8 cellular contexts compared by ENCODE assay signal in genomic region chr7:152434511-152435383, GRCh38. TPM values are rescaled to one million over a fixed set of nuclear protein-coding genes. Genes with fewer than 3 reads are reported as not detected.
DNase-seq lines count a peak whose midpoint lies in the region; ATAC-seq and TF ChIP-seq lines count a peak whose summit lies in the region.
"Not testable (repeated sequence)": the region's sequence is repeated elsewhere in the genome, so short reads cannot be mapped to it uniquely, and the experiment has no call there.

No MANE protein-coding gene starts in this region.

- peak; percentile 59 for ATAC-seq in SK-N-SH treated with all-trans-retinoic acid at 6 μM for 48 hours

- peak overlapping the region; percentile 89 for H3K27ac Mint-ChIP-seq in activated naive CD4-positive, alpha-beta T cell treated with anti-CD3 and anti-CD28 coated beads for 36 hours
- peak overlapping the region; percentile 99 for H3K27ac Mint-ChIP-seq in mesothelial cell of epicardium

- H3K79me2 ChIP-seq in fibroblast of lung (ENCODE audit: control insufficient read depth, insufficient read depth, low read length): peaks cover 51% of the 10 kb centered on the region

- H3K4me2 ChIP-seq in fibroblast of lung (ENCODE audit: extremely low read depth, insufficient read depth, low read length): peak overlapping the region; percentile 99

- not testable (repeated sequence) for H3K36me3 ChIP-seq in BE2C; HUES6 (ENCODE audit: control insufficient read depth, insufficient read depth, low read length); fibroblast of lung (ENCODE audit: control insufficient read depth, insufficient read depth, low read length)

- not testable (repeated sequence) for H3K9me3 Mint-ChIP-seq in activated naive CD4-positive, alpha-beta T cell treated with anti-CD3 and anti-CD28 coated beads for 36 hours; mesothelial cell of epicardium

- not testable (repeated sequence) for H3K27ac ChIP-seq in HUES6 (ENCODE audit: low read depth, low read length)
- H3K27ac ChIP-seq in fibroblast of lung (ENCODE audit: insufficient read depth, low read length): peak overlapping the region; percentile 82

- not testable (repeated sequence) for H3K27me3 ChIP-seq in BE2C; HUES6 (ENCODE audit: control insufficient read depth, insufficient read depth, low read length); fibroblast of lung (ENCODE audit: control insufficient read depth, insufficient read depth, low read length)

- peak overlapping the region; percentile 89 for H3K4me3 Mint-ChIP-seq in activated naive CD4-positive, alpha-beta T cell treated with anti-CD3 and anti-CD28 coated beads for 36 hours
- H3K4me3 Mint-ChIP-seq in mesothelial cell of epicardium: peak overlapping the region; percentile 95

- H4K20me1 ChIP-seq in fibroblast of lung (ENCODE audit: control insufficient read depth, extremely low read depth, insufficient read depth, low read length): not testable (repeated sequence)

- TF ChIP-seq CTCF in BE2C (IDR thresholded peaks at IDR 0.05; ENCODE audit: low read depth, low read length); GM20000 (IDR thresholded peaks at IDR 0.05; ENCODE audit: extremely low read depth, missing control alignments); fibroblast of lung (conservative IDR thresholded peaks at IDR 0.05 in 1 of 2, IDR thresholded peaks at IDR 0.05 in 1 of 2; ENCODE audit: low read depth in 1 of 2, low read length in 2 of 2); mesothelial cell of epicardium (IDR thresholded peaks at IDR 0.05; ENCODE audit: unreplicated experiment): not testable (repeated sequence)

- DNase-seq in BE2C (peak; percentile 41), GM20000 (ENCODE audit: low spot score) (peak; percentile 21), fibroblast of lung (ENCODE audit: low read depth in 2 of 2) (peak; percentile 33 to 57), mesothelial cell of epicardium (ENCODE audit: low spot score in 2 of 2, unreplicated experiment in 2 of 2) (peak in 1 of 2 experiments; percentile 53)
- DNase-seq in activated naive CD4-positive, alpha-beta T cell treated with anti-CD3 and anti-CD28 coated beads for 36 hours: peak; percentile 55
- DNase-seq in stimulated activated CD4-positive, alpha-beta T cell treated with anti-CD3 and anti-CD28 coated beads, Interleukin-4, amount 100 ng/mL, for 24 hours: peak; percentile 45

- H3K9ac ChIP-seq in HUES6 (ENCODE audit: low read length) (peak overlapping the region; percentile 72), fibroblast of lung (ENCODE audit: insufficient read depth, low read length) (peak overlapping the region; percentile 55)

- H3K4me1 ChIP-seq in BE2C; HUES6 (ENCODE audit: control insufficient read depth, insufficient read depth, low read length); fibroblast of lung (ENCODE audit: control insufficient read depth, extremely low read depth, insufficient read depth, low read length): not testable (repeated sequence)

- H3K4me1 Mint-ChIP-seq in activated naive CD4-positive, alpha-beta T cell treated with anti-CD3 and anti-CD28 coated beads for 36 hours (ENCODE audit: low read depth): peaks cover 36% of the 10 kb centered on the region
- H3K4me1 Mint-ChIP-seq in mesothelial cell of epicardium: peaks cover 26% of the 10 kb centered on the region

- H3K27me3 Mint-ChIP-seq in activated naive CD4-positive, alpha-beta T cell treated with anti-CD3 and anti-CD28 coated beads for 36 hours (ENCODE audit: low read depth); mesothelial cell of epicardium (ENCODE audit: low read depth): not testable (repeated sequence)

- H3K36me3 Mint-ChIP-seq in activated naive CD4-positive, alpha-beta T cell treated with anti-CD3 and anti-CD28 coated beads for 36 hours (ENCODE audit: low read depth); mesothelial cell of epicardium: not testable (repeated sequence)

- not testable (repeated sequence) for H3K9me3 ChIP-seq in BE2C; HUES6 (ENCODE audit: control insufficient read depth, insufficient read depth, low read depth, low read length); fibroblast of lung (ENCODE audit: control insufficient read depth, insufficient read depth, low read depth, low read length)

- peak overlapping the region; percentile 87 for H3K4me3 ChIP-seq in BE2C (ENCODE audit: low read depth, low read length)
- H3K4me3 ChIP-seq in HUES6 (ENCODE audit: low read depth, low read length): peak overlapping the region; percentile 68
- H3K4me3 ChIP-seq in fibroblast of lung (replicated peaks in 1 of 4; ENCODE audit: control extremely low read depth in 1 of 4, insufficient read depth in 1 of 4, low read depth in 3 of 4, low read length in 4 of 4): peak overlapping the region; percentile 62 to 89 (median 72)

- intact Hi-C loops in activated naive CD4-positive, alpha-beta T cell treated with anti-CD3 and anti-CD28 coated beads for 36 hours (cut with micrococcal nuclease): loop anchor here (1.0 to 10.0 kb wide), 5 partner anchors 14 to 800 kb away; partner anchors contain the start of gene GALNT11

- CTCF ChIA-PET in activated naive CD4-positive, alpha-beta T cell treated with anti-CD3 and anti-CD28 coated beads for 36 hours (lab: Charles Lee): interaction anchor here (0.7 to 1.8 kb wide), 5 partner anchors 93 to 143 kb away, joined by 3 read pairs; no protein-coding TSS in a partner anchor

- not testable (repeated sequence) for H2AFZ ChIP-seq in fibroblast of lung (ENCODE audit: low read length)

RNA-seq across cellular contexts. Expression of gene KMT2C, which starts 1.1 kb away (rescaled TPM):
- polyA plus RNA-seq in BE2C (2012; ENCODE audit: insufficient read depth, insufficient read length, low read depth): 35.5 TPM
- total RNA-seq in activated naive CD4-positive, alpha-beta T cell treated with anti-CD3 and anti-CD28 coated beads for 36 hours: 10 to 100 TPM; 33.8 to 36.1 TPM
- 24.1 and 32.4 TPM in 2 replicates for total RNA-seq in fibroblast of lung
- 11.0 and 11.1 TPM in 2 replicates for polyA plus RNA-seq in fibroblast of lung
- polyA plus RNA-seq in fibroblast of lung (2012): 6.9 and 9.3 TPM in 2 replicates
- polyA minus RNA-seq in fibroblast of lung (ENCODE audit: low replicate concordance): 31.5 and 31.8 TPM in 2 replicates
- 103 to 108 TPM (median 106 TPM) in 3 replicates for total RNA-seq in mesothelial cell of epicardium
